Comparison of ENCODE assay signal across 8 cellular contexts in genomic region chr1:70206833-70207232, GRCh38. TPM values are rescaled to one million over a fixed set of nuclear protein-coding genes. Genes with fewer than 3 reads are reported as not detected.
A peak's percentile ranks its signal among the peaks of the same experiment; 100 is the strongest.
DNase-seq lines count a peak whose midpoint lies in the region; ATAC-seq, FAIRE-seq and TF ChIP-seq lines count a peak whose summit lies in the region.
"Not testable (repeated sequence)": the region's sequence is repeated elsewhere in the genome, so short reads cannot be mapped to it uniquely, and the experiment has no call there.

No MANE protein-coding gene starts in this region.

- not testable (repeated sequence) for H3K27me3 Mint-ChIP-seq in T-helper 17 cell; activated naive CD8-positive, alpha-beta T cell treated with anti-CD3 and anti-CD28 coated beads, Interleukin-2, amount 50 U/mL, for 24 hours; endothelial cell (ENCODE audit: unreplicated experiment); osteocyte (ENCODE audit: unreplicated experiment)

- not testable (repeated sequence) for H3K9me3 Mint-ChIP-seq in activated naive CD8-positive, alpha-beta T cell treated with anti-CD3 and anti-CD28 coated beads, Interleukin-2, amount 50 U/mL, for 24 hours; endothelial cell (ENCODE audit: unreplicated experiment); osteocyte (ENCODE audit: unreplicated experiment)

- peaks cover 19 to 44% (median 24%) of the 10 kb centered on the region in 11 experiments for H3K36me3 ChIP-seq in BLaER1 treated with 17β-estradiol and CSF1 and Interleukin-3, amounts not matched to agents 10 nM and 100 nM
- not testable (repeated sequence) for H3K36me3 ChIP-seq in IMR-90 (ENCODE audit: control insufficient read depth, insufficient read depth, low read length); thymus (ENCODE audit: control insufficient read depth, insufficient read depth)
- peaks cover 9 to 14% of the 10 kb centered on the region in 2 experiments for H3K36me3 ChIP-seq in keratinocyte (ENCODE audit: control insufficient read depth in 2 of 2, extremely low read depth in 1 of 2, insufficient read depth in 2 of 2, low read length in 2 of 2)

- H2AK9ac ChIP-seq in IMR-90 (replicated peaks; ENCODE audit: low read depth, low read length, poor library complexity), result not testable (repeated sequence)

- not testable (repeated sequence) for TF ChIP-seq CTCF in IMR-90 (conservative IDR thresholded peaks at IDR 0.05; ENCODE audit: low read depth, low read length); endothelial cell (IDR thresholded peaks at IDR 0.05; ENCODE audit: unreplicated experiment); keratinocyte (optimal IDR thresholded peaks at IDR 0.05 in 1 of 3, IDR thresholded peaks at IDR 0.05 in 1 of 3, conservative IDR thresholded peaks at IDR 0.05 in 1 of 3; ENCODE audit: extremely low read depth in 1 of 3, insufficient read depth in 2 of 3, low read length in 3 of 3); osteocyte (IDR thresholded peaks at IDR 0.05)

- peaks cover 23 to 74% (median 53%) of the 10 kb centered on the region in 11 experiments; a peak in 21 of 22 replicates for H4K20me1 ChIP-seq in BLaER1 treated with 17β-estradiol and CSF1 and Interleukin-3, amounts not matched to agents 10 nM and 100 nM
- peaks cover 18% of the 10 kb centered on the region for H4K20me1 ChIP-seq in IMR-90 (ENCODE audit: insufficient read depth, low read length)
- H4K20me1 ChIP-seq in keratinocyte (ENCODE audit: control insufficient read depth, extremely low read depth, insufficient read depth, low read length), result not testable (repeated sequence)

- dilution Hi-C loops in IMR-90 (cut with HindIII; ENCODE audit: low sequenced_read_pairs, unreplicated experiment); keratinocyte (cut with MboI; ENCODE audit: extremely low pct_ligation_motif_present, low sequenced_read_pairs): not testable (repeated sequence)

- H3K9me1 ChIP-seq in IMR-90 (ENCODE audit: insufficient read depth, low read length); keratinocyte (ENCODE audit: control insufficient read depth, extremely low read depth, insufficient read depth, low read length): not testable (repeated sequence)

- peaks cover 5 to 29% of the 10 kb centered on the region in 2 experiments; a peak in 3 of 4 replicates for H3K79me1 ChIP-seq in IMR-90 (ENCODE audit: low read depth in 1 of 2, low read length in 2 of 2)

- H3K4me3 ChIP-seq in BLaER1 treated with 17β-estradiol and CSF1 and Interleukin-3, amounts not matched to agents 10 nM and 100 nM, result peak overlapping the region; percentile 74 to 97 (median 85)
- peak overlapping the region; percentile 81; the same call in 1 of the 2 replicates for H3K4me3 ChIP-seq in IMR-90 (ENCODE audit: insufficient read depth, low read depth, low read length)
- peak overlapping the region; percentile 69 to 100 (median 90) for H3K4me3 ChIP-seq in keratinocyte (ENCODE audit: control insufficient read depth in 2 of 3, extremely low read depth in 1 of 3, insufficient read depth in 2 of 3, low read depth in 1 of 3, low read length in 3 of 3)
- H3K4me3 ChIP-seq in thymus (ENCODE audit: low read length), result peak overlapping the region; percentile 90

- H3K27ac ChIP-seq in BLaER1 treated with 17β-estradiol and CSF1 and Interleukin-3, amounts not matched to agents 10 nM and 100 nM, result peak overlapping the region in 9 of 11 experiments; percentile 89 to 95 (median 94); a peak in 14 of 22 replicates
- not testable (repeated sequence) for H3K27ac ChIP-seq in IMR-90 (ENCODE audit: insufficient read depth, low read length); thymus (ENCODE audit: low read depth)
- peak overlapping the region; percentile 99 for H3K27ac ChIP-seq in keratinocyte (ENCODE audit: control insufficient read depth, insufficient read depth, low read length)

- H3K4me1 Mint-ChIP-seq in T-helper 17 cell (peaks cover 50% of the 10 kb centered on the region), endothelial cell (ENCODE audit: unreplicated experiment) (peaks cover 33% of the 10 kb centered on the region), osteocyte (ENCODE audit: unreplicated experiment) (peaks cover 54% of the 10 kb centered on the region)
- H3K4me1 Mint-ChIP-seq in activated naive CD8-positive, alpha-beta T cell treated with anti-CD3 and anti-CD28 coated beads, Interleukin-2, amount 50 U/mL, for 24 hours, result peaks cover 77% of the 10 kb centered on the region

- H2BK20ac ChIP-seq in IMR-90 (ENCODE audit: low read depth, low read length), result not testable (repeated sequence)

- not testable (repeated sequence) for H4K5ac ChIP-seq in IMR-90 (ENCODE audit: low read depth, low read length)

- H3K4ac ChIP-seq in IMR-90 (ENCODE audit: low read depth, low read length), result not testable (repeated sequence)

- H2BK120ac ChIP-seq in IMR-90 (ENCODE audit: low read depth, low read length), result not testable (repeated sequence)

- not testable (repeated sequence) for BruUV-seq in IMR-90 (replicated peaks; lab: Mats Ljungman, UMichigan)

- H3K36me3 Mint-ChIP-seq in T-helper 17 cell (ENCODE audit: low read depth); endothelial cell (ENCODE audit: low read depth, unreplicated experiment); osteocyte (ENCODE audit: unreplicated experiment): not testable (repeated sequence)
- H3K36me3 Mint-ChIP-seq in activated naive CD8-positive, alpha-beta T cell treated with anti-CD3 and anti-CD28 coated beads, Interleukin-2, amount 50 U/mL, for 24 hours (ENCODE audit: low read depth), result peaks cover 20% of the 10 kb centered on the region

- not testable (repeated sequence) for H2AK5ac ChIP-seq in IMR-90 (ENCODE audit: low read depth, low read length)

- peaks cover 41 to 71% (median 50%) of the 10 kb centered on the region in 10 experiments for H3K4me1 ChIP-seq in BLaER1 treated with 17β-estradiol and CSF1 and Interleukin-3, amounts not matched to agents 10 nM and 100 nM
- not testable (repeated sequence) for H3K4me1 ChIP-seq in IMR-90 (ENCODE audit: control insufficient read depth, insufficient read depth, low read length); thymus (ENCODE audit: control insufficient read depth, insufficient read depth, low read length)
- peaks cover 12% of the 10 kb centered on the region for H3K4me1 ChIP-seq in keratinocyte (ENCODE audit: control insufficient read depth, extremely low read depth, insufficient read depth, low read length)

- H3K4me2 ChIP-seq in BLaER1 treated with 17β-estradiol and CSF1 and Interleukin-3, amounts not matched to agents 10 nM and 100 nM, result peak overlapping the region; percentile 73 to 96 (median 91)
- H3K4me2 ChIP-seq in IMR-90 (ENCODE audit: low read depth, low read length), result peak overlapping the region; percentile 98
- peak overlapping the region; percentile 94 for H3K4me2 ChIP-seq in keratinocyte (ENCODE audit: control insufficient read depth, extremely low read depth, insufficient read depth, low read depth, low read length)

- POLR2A ChIA-PET in IMR-90 (lab: Charles Lee; ENCODE audit: unreplicated experiment), result not testable (repeated sequence)

- H3K56ac ChIP-seq in IMR-90 (ENCODE audit: extremely low read depth, insufficient read depth, low read length), result not testable (repeated sequence)

- not testable (repeated sequence) for FAIRE-seq in keratinocyte (lab: Jason Lieb, UNC)

- not testable (repeated sequence) for DNase-seq in IMR-90; T-helper 17 cell; activated naive CD8-positive, alpha-beta T cell treated with anti-CD3 and anti-CD28 coated beads, Interleukin-2, amount 50 U/mL, for 24 hours; endothelial cell (ENCODE audit: low spot score); keratinocyte (ENCODE audit: low read depth, low spot score); osteocyte (ENCODE audit: extremely low spot score, unreplicated experiment)

- not testable (repeated sequence) for ATAC-seq in IMR-90 (ENCODE audit: low read depth); T-helper 17 cell; activated naive CD8-positive, alpha-beta T cell treated with anti-CD3 and anti-CD28 coated beads, Interleukin-2, amount 50 U/mL, for 24 hours

- not testable (repeated sequence) for TF ChIP-seq RAD21 in IMR-90 (IDR thresholded peaks at IDR 0.05; ENCODE audit: low read length)

- H3K23ac ChIP-seq in IMR-90 (ENCODE audit: low read depth, low read length), result not testable (repeated sequence)

- peaks cover 99% of the 10 kb centered on the region for H3K79me2 ChIP-seq in keratinocyte (ENCODE audit: control insufficient read depth, insufficient read depth, low read length)

- peak overlapping the region; percentile 91 to 97 (median 95) for H3K9ac ChIP-seq in BLaER1 treated with 17β-estradiol and CSF1 and Interleukin-3, amounts not matched to agents 10 nM and 100 nM
- not testable (repeated sequence) for H3K9ac ChIP-seq in IMR-90 (ENCODE audit: low read depth, low read length)
- peak overlapping the region; percentile 99 for H3K9ac ChIP-seq in keratinocyte (ENCODE audit: control insufficient read depth, extremely low read depth, insufficient read depth, low read length)

- not testable (repeated sequence) for H2BK15ac ChIP-seq in IMR-90 (ENCODE audit: low read depth, low read length)

- not testable (repeated sequence) for H4K91ac ChIP-seq in IMR-90 (ENCODE audit: insufficient read depth, low read depth, low read length)

- H4K8ac ChIP-seq in IMR-90 (ENCODE audit: low read depth in 2 of 2, low read length in 2 of 2), result not testable (repeated sequence)

- CTCF ChIA-PET in IMR-90 (lab: Yijun Ruan, JAX), result not testable (repeated sequence)

- intact Hi-C loops in IMR-90 (cut with micrococcal nuclease), result not testable (repeated sequence)

- H3K14ac ChIP-seq in IMR-90 (replicated peaks; ENCODE audit: low read depth, low read length), result not testable (repeated sequence)

- H3K18ac ChIP-seq in IMR-90 (ENCODE audit: low read depth, low read length), result not testable (repeated sequence)

- not testable (repeated sequence) for TF ChIP-seq POLR2A in IMR-90 (IDR thresholded peaks at IDR 0.05; ENCODE audit: low read depth, low read length)

- H3K27ac Mint-ChIP-seq in T-helper 17 cell, result peak overlapping the region; percentile 98
- H3K27ac Mint-ChIP-seq in activated naive CD8-positive, alpha-beta T cell treated with anti-CD3 and anti-CD28 coated beads, Interleukin-2, amount 50 U/mL, for 24 hours, result peak overlapping the region; percentile 96
- H3K27ac Mint-ChIP-seq in endothelial cell (ENCODE audit: unreplicated experiment), result peak overlapping the region; percentile 99
- H3K27ac Mint-ChIP-seq in osteocyte (ENCODE audit: unreplicated experiment), result peak overlapping the region; percentile 100

- H3K9me3 ChIP-seq in BLaER1 treated with 17β-estradiol and CSF1 and Interleukin-3, amounts not matched to agents 10 nM and 100 nM (replicated peaks in 1 of 11); IMR-90 (ENCODE audit: control insufficient read depth, insufficient read depth, low read length); T-helper 17 cell (ENCODE audit: control insufficient read depth, low read length, poor library complexity, severe bottlenecking); keratinocyte (ENCODE audit: control insufficient read depth, low read depth, low read length); thymus (ENCODE audit: control insufficient read depth): not testable (repeated sequence)

- WGBS in IMR-90 (ENCODE audit: extremely low coverage in 2 of 2, insufficient read length in 1 of 2), 2 experiments, result 96% methylated on average over 6 of the region's 17 CpGs; no CpG with 5 or more reads in 1 of the 2 experiments
- WGBS in thymus, result 95% methylated on average over 17 of the region's 17 CpGs

- H2AFZ ChIP-seq in IMR-90 (replicated peaks; ENCODE audit: low read length, poor library complexity); keratinocyte (ENCODE audit: control insufficient read depth, low read length): not testable (repeated sequence)

- H3K4me3 Mint-ChIP-seq in T-helper 17 cell (peak overlapping the region; percentile 96), endothelial cell (ENCODE audit: unreplicated experiment) (peak overlapping the region; percentile 99), osteocyte (ENCODE audit: unreplicated experiment) (peak overlapping the region; percentile 97)
- H3K4me3 Mint-ChIP-seq in activated naive CD8-positive, alpha-beta T cell treated with anti-CD3 and anti-CD28 coated beads, Interleukin-2, amount 50 U/mL, for 24 hours, result peak overlapping the region; percentile 97

- not testable (repeated sequence) for H2BK5ac ChIP-seq in IMR-90 (ENCODE audit: low read depth, low read length, poor library complexity, severe bottlenecking)

- H3K27me3 ChIP-seq in BLaER1 treated with 17β-estradiol and CSF1 and Interleukin-3, amounts not matched to agents 10 nM and 100 nM; IMR-90 (ENCODE audit: control insufficient read depth, insufficient read depth, low read length); keratinocyte (ENCODE audit: control insufficient read depth, extremely low read depth, insufficient read depth, low read length); thymus (ENCODE audit: control insufficient read depth, insufficient read depth): not testable (repeated sequence)

- in situ Hi-C loops in IMR-90 (cut with MboI; ENCODE audit: low sequenced_read_pairs), result not testable (repeated sequence)

RNA-seq across cellular contexts. Expression of gene LRRC40, which starts 1.5 kb away (rescaled TPM):
- total RNA-seq in IMR-90 (2012; rRNA removed) (17.4 and 28.1 TPM in 2 replicates), T-helper 17 cell (10 to 100 TPM; 11.6 to 12.6 TPM), endothelial cell (ENCODE audit: unreplicated experiment) (27.2 TPM), osteocyte (16.2 and 17.1 TPM in 2 replicates)
- polyA plus RNA-seq in IMR-90 (2012; rRNA removed) (8.5 and 11.1 TPM in 2 replicates), keratinocyte (14.6 to 28.5 TPM (median 15.9 TPM) in 3 replicates), thymus (16.3 TPM)
- 1.5 and 3.0 TPM in 2 replicates for polyA plus RNA-seq in IMR-90 (2012; cell fraction: cytosol; rRNA removed)
- polyA plus RNA-seq in IMR-90 (2012; cell fraction: nucleus; rRNA removed; ENCODE audit: low replicate concordance), result 1.0 and 5.1 TPM in 2 replicates
- polyA plus RNA-seq in keratinocyte (2011; ENCODE audit: low read depth), result 4.9 TPM
- 12.3 and 23.3 TPM in 2 replicates for polyA plus RNA-seq in keratinocyte (2011; cell fraction: cytosol; rRNA removed)
- 20.0 and 27.6 TPM in 2 replicates for polyA plus RNA-seq in keratinocyte (2011; cell fraction: nucleus; rRNA removed)
- polyA plus RNA-seq in keratinocyte (2012; ENCODE audit: low replicate concordance), result 8.1 and 14.3 TPM in 2 replicates
- polyA minus RNA-seq in keratinocyte, result 2.3 to 16.9 TPM (median 7.8 TPM) in 3 replicates
- polyA minus RNA-seq in keratinocyte (2011; cell fraction: cytosol; rRNA and poly(A)+ RNA removed), result 7.7 TPM
- polyA minus RNA-seq in keratinocyte (2011; cell fraction: nucleus; rRNA and poly(A)+ RNA removed), result 8.0 and 16.1 TPM in 2 replicates

RNA-seq across cellular contexts. Expression of gene SRSF11, which starts 14.3 kb away (rescaled TPM):
- total RNA-seq in IMR-90 (2012; rRNA removed), result 94.5 and 116 TPM in 2 replicates
- polyA plus RNA-seq in IMR-90 (2012; rRNA removed), result 141 and 149 TPM in 2 replicates
- polyA plus RNA-seq in IMR-90 (2012; cell fraction: cytosol; rRNA removed), result 59.7 and 69.7 TPM in 2 replicates
- polyA plus RNA-seq in IMR-90 (2012; cell fraction: nucleus; rRNA removed; ENCODE audit: low replicate concordance), result 618 and 1,051 TPM in 2 replicates
- 100 to 1,000 TPM; 325 to 327 TPM for total RNA-seq in T-helper 17 cell
- total RNA-seq in endothelial cell (ENCODE audit: unreplicated experiment), result 270 TPM
- polyA plus RNA-seq in keratinocyte, result 119 to 236 TPM (median 234 TPM) in 3 replicates
- 250 TPM for polyA plus RNA-seq in keratinocyte (2011; ENCODE audit: low read depth)
- 52.0 and 63.7 TPM in 2 replicates for polyA plus RNA-seq in keratinocyte (2011; cell fraction: cytosol; rRNA removed)
- polyA plus RNA-seq in keratinocyte (2011; cell fraction: nucleus; rRNA removed), result 399 and 511 TPM in 2 replicates
- polyA plus RNA-seq in keratinocyte (2012; ENCODE audit: low replicate concordance), result 84.8 and 100 TPM in 2 replicates
- 104 to 189 TPM (median 172 TPM) in 3 replicates for polyA minus RNA-seq in keratinocyte
- 49.5 TPM for polyA minus RNA-seq in keratinocyte (2011; cell fraction: cytosol; rRNA and poly(A)+ RNA removed)
- 146 and 228 TPM in 2 replicates for polyA minus RNA-seq in keratinocyte (2011; cell fraction: nucleus; rRNA and poly(A)+ RNA removed)
- total RNA-seq in osteocyte, result 209 and 214 TPM in 2 replicates
- polyA plus RNA-seq in thymus, result 306 TPM
